15 cellular contexts compared by ENCODE assay signal in the genomic region with DNA sequence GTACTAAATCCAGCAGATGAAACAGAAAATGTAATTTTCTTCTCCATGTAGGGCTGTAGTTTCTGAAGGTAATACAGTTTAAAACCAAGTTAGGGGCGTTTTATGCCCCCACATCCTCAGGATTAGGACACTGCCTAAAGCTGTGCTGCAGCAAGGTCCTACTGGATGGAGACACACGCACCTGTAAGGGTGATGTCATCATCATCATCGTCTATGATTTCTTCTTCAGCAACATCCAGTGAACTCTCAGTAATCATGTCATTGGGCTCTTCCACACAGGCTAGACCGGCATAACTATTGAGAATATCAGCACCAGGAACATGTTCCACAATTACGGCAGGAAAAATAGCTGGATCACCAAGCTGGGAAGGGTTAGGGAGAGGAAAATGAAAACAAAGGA.
DNase-seq lines count a peak whose midpoint lies in the region; ATAC-seq, FAIRE-seq and TF ChIP-seq lines count a peak whose summit lies in the region.
"Had no signal": no experiment of that assay in that cellular context is flagged by ENCODE, and none has a peak within 500 bp of the region (broad histone marks: within the 10 kb centered on the region; RNA-seq: fewer than 3 reads in every experiment).

No MANE protein-coding gene starts in this region.

- H3K27ac ChIP-seq in naive thymus-derived CD4-positive, alpha-beta T cell (ENCODE audit: low read depth, low read length) = no peak overlapping the region

- H3K36me3 ChIP-seq in naive thymus-derived CD4-positive, alpha-beta T cell (ENCODE audit: control insufficient read depth in 2 of 3, insufficient read depth in 3 of 3, low read length in 3 of 3) = peaks cover 12 to 25% (median 14%) of the 10 kb centered on the region in 3 experiments

- ATAC-seq in naive thymus-derived CD4-positive, alpha-beta T cell = no peak
- ATAC-seq in HG03342 (IDR thresholded peaks at IDR 0.05; ENCODE audit: unreplicated experiment) = no peak

- H3K27ac Mint-ChIP-seq in CD14-positive monocyte = peak overlapping the region in 4 of 7 donors; percentile 41 to 66 (median 49)
- peak overlapping the region; percentile 43 for H3K27ac Mint-ChIP-seq in activated T-helper 2 cell treated with anti-CD3 and anti-CD28 coated beads, Interferon-gamma antibody, Interleukin-2, Interleukin-4, amounts not matched to agents 10 μg/mL and 5 μg/mL and 100 μg/mL, durations not matched to agents 14 hours and 24 hours and 36 hours
- H3K27ac Mint-ChIP-seq in naive thymus-derived CD4-positive, alpha-beta T cell = peak overlapping the region in 6 of 9 donors; percentile 0 to 75 (median 52)
- H3K27ac Mint-ChIP-seq: H9 had no signal

- no peaks in the 10 kb centered on the region for H3K27me3 ChIP-seq in naive thymus-derived CD4-positive, alpha-beta T cell (ENCODE audit: control insufficient read depth in 2 of 2, insufficient read depth in 2 of 2, low read length in 2 of 2)

- intact Hi-C loops in CD14-positive monocyte (cut with micrococcal nuclease) = no loop called here
- intact Hi-C loops in activated T-helper 2 cell treated with anti-CD3 and anti-CD28 coated beads, Interferon-gamma antibody, Interleukin-2, Interleukin-4, amounts not matched to agents 10 μg/mL and 5 μg/mL and 100 μg/mL, durations not matched to agents 14 hours and 24 hours and 36 hours (cut with micrococcal nuclease) = no loop called here
- intact Hi-C loops in naive thymus-derived CD4-positive, alpha-beta T cell (cut with micrococcal nuclease) = no loop called here

- H3K9me3 Mint-ChIP-seq in CD14-positive monocyte = peaks cover 0 to 2% (median 0%) of the 10 kb centered on the region in 7 donors
- H3K9me3 Mint-ChIP-seq in activated T-helper 2 cell treated with anti-CD3 and anti-CD28 coated beads, Interferon-gamma antibody, Interleukin-2, Interleukin-4, amounts not matched to agents 10 μg/mL and 5 μg/mL and 100 μg/mL, durations not matched to agents 14 hours and 24 hours and 36 hours = no peaks in the 10 kb centered on the region
- H3K9me3 Mint-ChIP-seq in naive thymus-derived CD4-positive, alpha-beta T cell = peaks cover 0 to 1% (median 0%) of the 10 kb centered on the region in 11 donors

- peaks cover 41 to 49% of the 10 kb centered on the region in 2 donors for H3K36me3 Mint-ChIP-seq in CD14-positive monocyte
- H3K36me3 Mint-ChIP-seq in activated T-helper 2 cell treated with anti-CD3 and anti-CD28 coated beads, Interferon-gamma antibody, Interleukin-2, Interleukin-4, amounts not matched to agents 10 μg/mL and 5 μg/mL and 100 μg/mL, durations not matched to agents 14 hours and 24 hours and 36 hours (ENCODE audit: low read depth) = peaks cover 55% of the 10 kb centered on the region
- H3K36me3 Mint-ChIP-seq in naive thymus-derived CD4-positive, alpha-beta T cell = peaks cover 16 to 43% (median 29%) of the 10 kb centered on the region in 5 donors

- POLR2A ChIA-PET in naive thymus-derived CD4-positive, alpha-beta T cell (lab: Charles Lee) = interaction anchor here (0.7 to 1.9 kb wide), 2 partner anchors 16 to 37 kb away, joined by 7 to 10 read pairs; no protein-coding TSS in a partner anchor

- H3K4me1 ChIP-seq in naive thymus-derived CD4-positive, alpha-beta T cell (ENCODE audit: control insufficient read depth in 2 of 2, insufficient read depth in 2 of 2, low read length in 2 of 2) = peaks cover 11 to 28% of the 10 kb centered on the region in 2 donors

- H3K9me3 ChIP-seq in naive thymus-derived CD4-positive, alpha-beta T cell (ENCODE audit: control insufficient read depth in 2 of 3, low read length in 3 of 3) = no peaks in the 10 kb centered on the region

- CTCF ChIA-PET in naive thymus-derived CD4-positive, alpha-beta T cell (lab: Charles Lee) = no interaction called here

- no peaks in the 10 kb centered on the region for H3K27me3 Mint-ChIP-seq in CD14-positive monocyte (ENCODE audit: low read depth in 3 of 3)
- H3K27me3 Mint-ChIP-seq in activated T-helper 2 cell treated with anti-CD3 and anti-CD28 coated beads, Interferon-gamma antibody, Interleukin-2, Interleukin-4, amounts not matched to agents 10 μg/mL and 5 μg/mL and 100 μg/mL, durations not matched to agents 14 hours and 24 hours and 36 hours (ENCODE audit: low read depth) = no peaks in the 10 kb centered on the region
- no peaks in the 10 kb centered on the region for H3K27me3 Mint-ChIP-seq in naive thymus-derived CD4-positive, alpha-beta T cell

- TF ChIP-seq POLR2A in GM12891 (IDR thresholded peaks at IDR 0.05; ENCODE audit: low read depth, low read length) = no peak

- TF ChIP-seq CTCF in CD14-positive monocyte (IDR thresholded peaks at IDR 0.05) = no peak

- no peak overlapping the region for H3K4me3 Mint-ChIP-seq in CD14-positive monocyte
- no peak overlapping the region for H3K4me3 Mint-ChIP-seq in activated T-helper 2 cell treated with anti-CD3 and anti-CD28 coated beads, Interferon-gamma antibody, Interleukin-2, Interleukin-4, amounts not matched to agents 10 μg/mL and 5 μg/mL and 100 μg/mL, durations not matched to agents 14 hours and 24 hours and 36 hours (ENCODE audit: low read depth)
- H3K4me3 Mint-ChIP-seq in naive thymus-derived CD4-positive, alpha-beta T cell = peak overlapping the region in 3 of 10 donors; percentile 19 to 43 (median 30)
- H3K4me3 Mint-ChIP-seq: H9 had no signal

- no peak for DNase-seq in CD14-positive monocyte (ENCODE audit: low spot score)
- DNase-seq in GM12891 (ENCODE audit: insufficient read length, low spot score) = no peak
- DNase-seq in activated T-helper 2 cell treated with anti-CD3 and anti-CD28 coated beads, Interferon-gamma antibody, Interleukin-2, Interleukin-4, amounts not matched to agents 10 μg/mL and 5 μg/mL and 100 μg/mL, durations not matched to agents 14 hours and 24 hours and 36 hours (ENCODE audit: low spot score) = no peak
- DNase-seq in naive thymus-derived CD4-positive, alpha-beta T cell = no peak
- no peak for DNase-seq in NCI-H748 (lab: John Stamatoyannopoulos, UW; ENCODE audit: unreplicated experiment)
- no peak for DNase-seq in cerebellar nuclear complex (lab: John Stamatoyannopoulos, UW)
- DNase-seq: AML-193, H9, MV-4-11, NCI-H1417 treated with DMSO at 0.1 percent for 48 hours, NCI-H2081, NCI-H526, OCI-M1, RPMI8226 had no signal

- H3K4me1 Mint-ChIP-seq in CD14-positive monocyte = peaks cover 47% of the 10 kb centered on the region
- peaks cover 32% of the 10 kb centered on the region for H3K4me1 Mint-ChIP-seq in activated T-helper 2 cell treated with anti-CD3 and anti-CD28 coated beads, Interferon-gamma antibody, Interleukin-2, Interleukin-4, amounts not matched to agents 10 μg/mL and 5 μg/mL and 100 μg/mL, durations not matched to agents 14 hours and 24 hours and 36 hours (ENCODE audit: low read depth)
- peaks cover 46 to 69% (median 59%) of the 10 kb centered on the region in 7 donors for H3K4me1 Mint-ChIP-seq in naive thymus-derived CD4-positive, alpha-beta T cell
- H3K4me1 Mint-ChIP-seq: H9 had no signal

- peak; percentile 67 for FAIRE-seq in GM12891 (lab: Jason Lieb, UNC)

- no peak overlapping the region for H3K4me3 ChIP-seq in naive thymus-derived CD4-positive, alpha-beta T cell (ENCODE audit: low read length)

TF ChIP-seq in GM12891, 5 proteins besides CTCF, POLR2A, EP300 and RAD21:
- TF ChIP-seq PAX5 (IDR thresholded peaks at IDR 0.05; ENCODE audit: insufficient read depth, low read length, severe bottlenecking) (no peak), POU2F2 (IDR thresholded peaks at IDR 0.05; ENCODE audit: low read depth, low read length) (no peak), SPI1 (IDR thresholded peaks at IDR 0.05; ENCODE audit: low read depth, low read length) (no peak), TAF1 (IDR thresholded peaks at IDR 0.05; ENCODE audit: low read depth, low read length) (no peak), POLR2AphosphoS5 (IDR thresholded peaks at IDR 0.05; ENCODE audit: low read depth, low read length) (no peak)
TF ChIP-seq in GM12891: peak in this region for 0.
